Comparison of ENCODE assay signal across 11 cellular contexts in the genomic region with DNA sequence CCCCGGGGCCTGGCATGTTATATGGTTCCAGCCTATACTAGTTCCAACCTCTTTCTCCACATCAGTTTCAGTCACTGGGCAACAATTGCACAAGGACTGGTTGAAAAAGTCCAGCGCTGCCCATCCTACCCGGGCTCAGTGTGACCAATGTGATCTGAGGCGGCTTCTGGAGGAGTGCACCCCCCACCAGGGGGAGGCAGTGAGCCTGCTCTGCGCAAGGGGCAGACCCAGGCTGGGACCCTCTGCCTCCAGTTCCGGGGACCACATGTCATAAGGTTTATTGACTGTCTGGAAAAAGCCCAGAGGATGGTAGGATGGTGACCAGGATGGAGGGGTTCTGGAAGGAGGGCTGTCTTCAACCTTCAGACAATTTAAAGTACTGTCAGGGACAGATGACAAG. TPM values are rescaled to one million over a fixed set of nuclear protein-coding genes. Genes with fewer than 3 reads are reported as not detected.
DNase-seq lines count a peak whose midpoint lies in the region; ATAC-seq and TF ChIP-seq lines count a peak whose summit lies in the region.
"Had no signal": no experiment of that assay in that cellular context is flagged by ENCODE, and none has a peak within 500 bp of the region (broad histone marks: within the 10 kb centered on the region; RNA-seq: fewer than 3 reads in every experiment).

No MANE protein-coding gene starts in this region.

- no peak overlapping the region for H3K27ac Mint-ChIP-seq in activated T-cell treated with anti-CD3 and anti-CD28 coated beads, Interleukin-2, amount 50 U/mL, for 24 hours
- H3K27ac Mint-ChIP-seq in stimulated activated naive B cell treated with anti-CD40 and anti-IgM and Interleukin-4, amounts not matched to agents 10 μg/mL and 1 μg/mL and 100 μg/mL, for 72 hours, result no peak overlapping the region

- H3K4me3 ChIP-seq in NB4 (ENCODE audit: low read depth, low read length), result no peak overlapping the region
- H3K4me3 ChIP-seq: BLaER1 treated with 17β-estradiol and CSF1 and Interleukin-3, amounts not matched to agents 10 nM and 100 nM had no signal

- DNase-seq in activated T-cell treated with anti-CD3 and anti-CD28 coated beads, Interleukin-2, amount 50 U/mL, for 24 hours, result peak; percentile 36
- DNase-seq in activated T-cell treated with anti-CD3 and anti-CD28 coated beads for 4 hours (no peak), NB4 (ENCODE audit: low read depth) (peak; percentile 16), dermis blood vessel endothelial cell (peak; percentile 20), sciatic nerve (ENCODE audit: low spot score) (no peak)
- peak; percentile 4 for DNase-seq in stimulated activated CD8-positive, alpha-beta memory T cell treated with anti-CD3 and anti-CD28 coated beads, Interleukin-4, amount 100 ng/mL, for 24 hours (ENCODE audit: low read depth)
- no peak for DNase-seq in stimulated activated naive B cell treated with anti-CD40 and anti-IgM and Interleukin-4, amounts not matched to agents 10 μg/mL and 1 μg/mL and 100 μg/mL, for 72 hours
- DNase-seq: hypothalamus, NCI-H1105 had no signal

- TF ChIP-seq POLR2A in NB4 (IDR thresholded peaks at IDR 0.05; ENCODE audit: extremely low read depth, insufficient read length), result no peak

- H3K9me3 Mint-ChIP-seq in activated T-cell treated with anti-CD3 and anti-CD28 coated beads, Interleukin-2, amount 50 U/mL, for 24 hours, result no peaks in the 10 kb centered on the region
- no peaks in the 10 kb centered on the region for H3K9me3 Mint-ChIP-seq in stimulated activated naive B cell treated with anti-CD40 and anti-IgM and Interleukin-4, amounts not matched to agents 10 μg/mL and 1 μg/mL and 100 μg/mL, for 72 hours

- no peak overlapping the region for H3K4me3 Mint-ChIP-seq in activated T-cell treated with anti-CD3 and anti-CD28 coated beads, Interleukin-2, amount 50 U/mL, for 24 hours
- H3K4me3 Mint-ChIP-seq in stimulated activated naive B cell treated with anti-CD40 and anti-IgM and Interleukin-4, amounts not matched to agents 10 μg/mL and 1 μg/mL and 100 μg/mL, for 72 hours, result no peak overlapping the region

- no peaks in the 10 kb centered on the region for H3K36me3 Mint-ChIP-seq in activated T-cell treated with anti-CD3 and anti-CD28 coated beads, Interleukin-2, amount 50 U/mL, for 24 hours (ENCODE audit: low read depth)
- H3K36me3 Mint-ChIP-seq in stimulated activated naive B cell treated with anti-CD40 and anti-IgM and Interleukin-4, amounts not matched to agents 10 μg/mL and 1 μg/mL and 100 μg/mL, for 72 hours, result no peaks in the 10 kb centered on the region

- no peak for ATAC-seq in stimulated activated naive B cell treated with anti-CD40 and anti-IgM and Interleukin-4, amounts not matched to agents 10 μg/mL and 1 μg/mL and 100 μg/mL, for 72 hours (replicated peaks)
- ATAC-seq in HG03460 (IDR thresholded peaks at IDR 0.05; ENCODE audit: unreplicated experiment), result no peak
- no peak for ATAC-seq in sciatic nerve

- intact Hi-C loops in sciatic nerve (cut with DNase I), result no loop called here

- H3K27me3 Mint-ChIP-seq in activated T-cell treated with anti-CD3 and anti-CD28 coated beads, Interleukin-2, amount 50 U/mL, for 24 hours, result peaks cover 38% of the 10 kb centered on the region
- peaks cover 27 to 41% of the 10 kb centered on the region in 2 donors for H3K27me3 Mint-ChIP-seq in stimulated activated naive B cell treated with anti-CD40 and anti-IgM and Interleukin-4, amounts not matched to agents 10 μg/mL and 1 μg/mL and 100 μg/mL, for 72 hours

- peak; percentile 69 for TF ChIP-seq CTCF in NB4 (IDR thresholded peaks at IDR 0.05; ENCODE audit: low read depth, low read length)

- peaks cover 18% of the 10 kb centered on the region for H3K4me1 Mint-ChIP-seq in activated T-cell treated with anti-CD3 and anti-CD28 coated beads, Interleukin-2, amount 50 U/mL, for 24 hours (ENCODE audit: low read depth)
- H3K4me1 Mint-ChIP-seq in stimulated activated naive B cell treated with anti-CD40 and anti-IgM and Interleukin-4, amounts not matched to agents 10 μg/mL and 1 μg/mL and 100 μg/mL, for 72 hours, result peaks cover 2 to 12% of the 10 kb centered on the region in 2 donors

RNA-seq across cellular contexts. Expression of a gene that starts 25.6 kb away (rescaled TPM):
- total RNA-seq in dermis blood vessel endothelial cell (0.05 TPM in 1 of 2 replicates, not detected in the other), sciatic nerve (not detected)

Comparison
In these comparisons a context has a peak if more than half of its experiments do, and no peak if none do; other contexts are left out.
1. DNase-seq: peak in activated T-cell treated with anti-CD3 and anti-CD28 coated beads, Interleukin-2, amount 50 U/mL, for 24 hours (single experiment), NB4 (single experiment), dermis blood vessel endothelial cell (single experiment) and stimulated activated CD8-positive, alpha-beta memory T cell treated with anti-CD3 and anti-CD28 coated beads, Interleukin-4, amount 100 ng/mL, for 24 hours (single experiment); none in activated T-cell treated with anti-CD3 and anti-CD28 coated beads for 4 hours (single experiment), stimulated activated naive B cell treated with anti-CD40 and anti-IgM and Interleukin-4, amounts not matched to agents 10 μg/mL and 1 μg/mL and 100 μg/mL, for 72 hours (single experiment) and sciatic nerve (single experiment).